In genomic region chr4:74751856-74752255, GRCh38 we compare ENCODE assay signal across 21 cellular contexts. TPM values are rescaled to one million over a fixed set of nuclear protein-coding genes. Genes with fewer than 3 reads are reported as not detected.
"Had no signal": no experiment of that assay in that cellular context is flagged by ENCODE, and none has a peak within 500 bp of the region (broad histone marks: within the 10 kb centered on the region; RNA-seq: fewer than 3 reads in every experiment).

No MANE protein-coding gene starts in this region.

- H3K27me3 ChIP-seq: MG63 had no signal

- H3K4me1 ChIP-seq: SJSA1 had no signal

- DNase-seq: KBM-7, MG63, NCI-H1092, NCI-H1105 treated with DMSO at 0.1 percent for 48 hours, NCI-H1417 treated with DMSO at 0.1 percent for 48 hours, NCI-H146, NCI-H1694 treated with DMSO at 0.1 percent for 48 hours, NCI-H1930, NCI-H2081, NCI-H2107, NCI-H345, NCI-H446 treated with DMSO at 0.1 percent for 48 hours, NCI-H510A treated with DMSO at 0.1 percent for 48 hours, NCI-H69, NCI-H774, Right ventricle myocardium superior, RPMI8226, SIG-M5 had no signal

- H3K27ac ChIP-seq: SJSA1, SK-N-MC had no signal

- H3K36me3 ChIP-seq: MG63, SJSA1 had no signal

- H3K4me3 ChIP-seq: MG63, SJSA1, SK-N-MC had no signal

- H3K9me3 ChIP-seq: MG63, SJSA1 had no signal

RNA-seq across cellular contexts. Expression of gene BTC, which starts 42.5 kb away (rescaled TPM):
- total RNA-seq: Right ventricle myocardium superior; SJSA1; T-helper 1 cell treated with Interleukin-12 subunit alpha and Interleukin-12 subunit beta and Interleukin-4 antibody, amounts not matched to agents 30 ng/mL and 1 ng/mL, for 36 hours had no signal
